8 cellular contexts compared by ENCODE assay signal in genomic region chr18:12946549-12947354, GRCh38. TPM values are rescaled to one million over a fixed set of nuclear protein-coding genes. Genes with fewer than 3 reads are reported as not detected.
A peak's percentile ranks its signal among the peaks of the same experiment; 100 is the strongest.
DNase-seq lines count a peak whose midpoint lies in the region; ATAC-seq and TF ChIP-seq lines count a peak whose summit lies in the region.

No MANE protein-coding gene starts in this region.

- H3K4me1 ChIP-seq in heart right ventricle, result peaks cover 0 to 50% (median 23%) of the 10 kb centered on the region in 9 donors
- peaks cover 3% of the 10 kb centered on the region for H3K4me1 ChIP-seq in ovary (ENCODE audit: insufficient read depth)

- H3K4me3 ChIP-seq in heart right ventricle (peak overlapping the region; percentile 39 to 81 (median 69)), ovary (peak overlapping the region; percentile 64)

- H3K36me3 ChIP-seq in heart right ventricle, result no peaks in the 10 kb centered on the region
- H3K36me3 ChIP-seq in ovary, result no peaks in the 10 kb centered on the region

- TF ChIP-seq CTCF in Calu3 (IDR thresholded peaks at IDR 0.05; ENCODE audit: unreplicated experiment) (no peak), heart right ventricle (IDR thresholded peaks at IDR 0.05) (no peak), ovary (IDR thresholded peaks at IDR 0.05) (no peak)

- H3K27ac ChIP-seq in heart right ventricle (peak overlapping the region; percentile 82 to 100 (median 97)), ovary (peak overlapping the region; percentile 88 to 92)

- intact Hi-C loops in Calu3 (cut with micrococcal nuclease; ENCODE audit: unreplicated experiment), result loop anchor here (5.0 kb wide), 1 partner anchor 569 kb away; the partner anchor contains the start of gene AFG3L2
- intact Hi-C loops in heart right ventricle (cut with DNase I), result loop anchor here in 5 of 10 donors (1.0 to 10.0 kb wide), 6 partner anchors 46 to 572 kb away; partner anchors contain the start of genes AFG3L2 (in 2 of the 5), CEP192 (in 2 of the 5) and PTPN2 (in 2 of the 5)
- intact Hi-C loops in ovary (cut with DNase I), result loop anchor here in 1 of 4 donors (1.0 to 5.0 kb wide), 2 partner anchors 62 to 781 kb away; partner anchors contain the start of genes FAM210A, PTPN2 and RNMT

- no peak for ATAC-seq in activated naive CD8-positive, alpha-beta T cell treated with anti-CD3 and anti-CD28 coated beads, Interleukin-2, amount 10 ng/mL, durations not matched to agents 7 days and 5 days (ENCODE audit: low read depth)
- ATAC-seq in heart right ventricle (peak in 5 of 8 donors; percentile 3 to 31 (median 22)), GM21515 (IDR thresholded peaks at IDR 0.05; ENCODE audit: unreplicated experiment) (no peak)

- DNase-seq in Calu3 (peak; percentile 37), H4 (ENCODE audit: low spot score) (peak; percentile 57), NCI-H446 (lab: John Stamatoyannopoulos, UW) (peak; percentile 27 to 57), heart right ventricle (peak; percentile 60 to 64), ovary (peak; percentile 44 to 68 (median 64)), NCI-H1436 treated with DMSO at 0.1 percent for 48 hours (lab: John Stamatoyannopoulos, UW) (no peak)
- DNase-seq in activated naive CD8-positive, alpha-beta T cell treated with anti-CD3 and anti-CD28 coated beads, Interleukin-2, amount 10 ng/mL, durations not matched to agents 7 days and 5 days, result no peak

- H3K4me3 Mint-ChIP-seq in Calu3 (ENCODE audit: low read depth, unreplicated experiment), result peak overlapping the region; percentile 89
- H3K4me3 Mint-ChIP-seq in activated naive CD8-positive, alpha-beta T cell treated with anti-CD3 and anti-CD28 coated beads, Interleukin-2, amount 10 ng/mL, durations not matched to agents 7 days and 5 days, result peak overlapping the region; percentile 98

- BruUV-seq in Calu3 (replicated peaks; lab: Mats Ljungman, UMichigan), result no TSS peak

- H3K4me1 Mint-ChIP-seq in Calu3 (ENCODE audit: low read depth, unreplicated experiment), result peaks cover 17% of the 10 kb centered on the region
- peaks cover 33% of the 10 kb centered on the region for H3K4me1 Mint-ChIP-seq in activated naive CD8-positive, alpha-beta T cell treated with anti-CD3 and anti-CD28 coated beads, Interleukin-2, amount 10 ng/mL, durations not matched to agents 7 days and 5 days

- CTCF ChIA-PET in Calu3 (lab: Charles Lee), result interaction anchor here (1.0 kb wide), 1 partner anchor 24 kb away, joined by 4 read pairs; no protein-coding TSS in a partner anchor

- 4 to 5% methylated on average over 17 of the region's 17 CpGs for WGBS in heart right ventricle, 2 donors
- 1 to 2% (median 1%) methylated on average over 17 of the region's 17 CpGs for WGBS in ovary, 3 donors

- peaks cover 38% of the 10 kb centered on the region for H3K36me3 Mint-ChIP-seq in Calu3 (ENCODE audit: insufficient read depth, unreplicated experiment)
- peaks cover 17% of the 10 kb centered on the region for H3K36me3 Mint-ChIP-seq in activated naive CD8-positive, alpha-beta T cell treated with anti-CD3 and anti-CD28 coated beads, Interleukin-2, amount 10 ng/mL, durations not matched to agents 7 days and 5 days

- H3K9me3 Mint-ChIP-seq in Calu3 (ENCODE audit: low read depth, unreplicated experiment), result no peaks in the 10 kb centered on the region
- H3K9me3 Mint-ChIP-seq in activated naive CD8-positive, alpha-beta T cell treated with anti-CD3 and anti-CD28 coated beads, Interleukin-2, amount 10 ng/mL, durations not matched to agents 7 days and 5 days, result no peaks in the 10 kb centered on the region

- TF ChIP-seq POLR2A in ovary (IDR thresholded peaks at IDR 0.05), result no peak

- POLR2A ChIA-PET in activated naive CD8-positive, alpha-beta T cell treated with anti-CD3 and anti-CD28 coated beads, Interleukin-2, amount 10 ng/mL, durations not matched to agents 7 days and 5 days (lab: Charles Lee), result interaction anchor here (2.4 kb wide), 1 partner anchor 45 kb away, joined by 37 read pairs; the partner anchor contains the start of gene CEP192

- peak overlapping the region; percentile 75 for H3K27ac Mint-ChIP-seq in Calu3 (ENCODE audit: unreplicated experiment)
- peak overlapping the region; percentile 99 for H3K27ac Mint-ChIP-seq in activated naive CD8-positive, alpha-beta T cell treated with anti-CD3 and anti-CD28 coated beads, Interleukin-2, amount 10 ng/mL, durations not matched to agents 7 days and 5 days

- TF ChIP-seq EP300 in ovary (IDR thresholded peaks at IDR 0.05), result no peak

- peaks cover under 1% of the 10 kb centered on the region for H3K27me3 Mint-ChIP-seq in Calu3 (ENCODE audit: unreplicated experiment)
- H3K27me3 Mint-ChIP-seq in activated naive CD8-positive, alpha-beta T cell treated with anti-CD3 and anti-CD28 coated beads, Interleukin-2, amount 10 ng/mL, durations not matched to agents 7 days and 5 days, result no peaks in the 10 kb centered on the region

- H3K9me3 ChIP-seq in heart right ventricle (no peaks in the 10 kb centered on the region), ovary (no peaks in the 10 kb centered on the region)

- no peaks in the 10 kb centered on the region for H3K27me3 ChIP-seq in heart right ventricle
- no peaks in the 10 kb centered on the region for H3K27me3 ChIP-seq in ovary

RNA-seq across cellular contexts. Expression of gene SEH1L, which starts 1.1 kb away (rescaled TPM):
- 52.3 and 61.2 TPM in 2 replicates for total RNA-seq in Calu3 (2022)
- total RNA-seq in H4 (2014; rRNA removed; shearing (Covaris generic)), result 47.8 and 53.0 TPM in 2 replicates
- total RNA-seq in activated naive CD8-positive, alpha-beta T cell treated with anti-CD3 and anti-CD28 coated beads, Interleukin-2, amount 10 ng/mL, durations not matched to agents 7 days and 5 days, result 10 to 100 TPM; 38.0 to 43.5 TPM
- total RNA-seq in heart right ventricle, result 10 to 100 TPM; 15.0 to 24.6 (median 17.7) TPM
- polyA plus RNA-seq in heart right ventricle, result 10 to 100 TPM; 11.0 to 23.1 TPM
- total RNA-seq in ovary, result 10 to 100 TPM; 17.3 to 56.1 (median 37.9) TPM
- 10 to 100 TPM; 12.3 to 21.3 TPM for polyA plus RNA-seq in ovary

RNA-seq across cellular contexts. Expression of gene CEP192, which starts 44.4 kb away (rescaled TPM):
- total RNA-seq in Calu3 (2022) (39.2 and 41.3 TPM in 2 replicates), heart right ventricle (10 to 100 TPM; 18.3 to 35.6 (median 32.4) TPM), ovary (10 to 100 TPM; 19.3 to 48.6 (median 36.1) TPM)
- 10.2 and 15.4 TPM in 2 replicates for total RNA-seq in H4 (2014; rRNA removed; shearing (Covaris generic))
- 10 to 100 TPM; 49.8 to 50.6 TPM for total RNA-seq in activated naive CD8-positive, alpha-beta T cell treated with anti-CD3 and anti-CD28 coated beads, Interleukin-2, amount 10 ng/mL, durations not matched to agents 7 days and 5 days
- polyA plus RNA-seq in heart right ventricle (10 to 100 TPM in 1 of 2 donors, 1 to 10 TPM in 1; 4.9 to 18.2 TPM), ovary (10 to 100 TPM; 18.0 to 21.5 TPM)

Comparison
In these comparisons a context has a peak if more than half of its experiments do, and no peak if none do; other contexts are left out.
1. DNase-seq: peak in Calu3 (single experiment), H4 (single experiment), NCI-H446 (2 of 2), heart right ventricle (2 of 2) and ovary (5 of 5); none in activated naive CD8-positive, alpha-beta T cell treated with anti-CD3 and anti-CD28 coated beads, Interleukin-2, amount 10 ng/mL, durations not matched to agents 7 days and 5 days (single experiment) and NCI-H1436 treated with DMSO at 0.1 percent for 48 hours (single experiment).
2. ATAC-seq: peak in heart right ventricle (5 of 8); none in activated naive CD8-positive, alpha-beta T cell treated with anti-CD3 and anti-CD28 coated beads, Interleukin-2, amount 10 ng/mL, durations not matched to agents 7 days and 5 days (single experiment) and GM21515 (single experiment).